Comparison of ENCODE assay signal across 24 cellular contexts in genomic region chr1:194723067-194723466, GRCh38.
"Had no signal": no experiment of that assay in that cellular context is flagged by ENCODE, and none has a peak within 500 bp of the region (broad histone marks: within the 10 kb centered on the region; RNA-seq: fewer than 3 reads in every experiment).

No MANE protein-coding gene starts in this region.

- H3K79me2 ChIP-seq: hepatocyte had no signal

- H3K36me3 ChIP-seq: ascending aorta, left ventricle myocardium inferior, neutrophil, ovary, prostate gland, thoracic aorta, upper lobe of left lung, WERI-Rb-1 had no signal

- H3K4me2 ChIP-seq: hepatocyte had no signal

- H3K4me1 Mint-ChIP-seq: activated T-helper 17 cell treated with anti-CD3 and anti-CD28 coated beads, Interleukin-2, amount 50 U/mL, for 72 hours; immature natural killer cell; mesothelial cell of epicardium; stimulated activated naive B cell treated with anti-CD40 and anti-IgM and Interleukin-4, amounts not matched to agents 10 μg/mL and 1 μg/mL and 100 μg/mL, for 72 hours had no signal

- H3K27me3 ChIP-seq: ascending aorta, hepatocyte, neutrophil, ovary, upper lobe of left lung had no signal

- H3K9me3 Mint-ChIP-seq: activated naive CD4-positive, alpha-beta T cell treated with anti-CD3 and anti-CD28 coated beads, Interleukin-2, amount 50 U/mL, for 72 hours; activated T-cell treated with anti-CD3 and anti-CD28 coated beads, Interleukin-2, amount 50 U/mL, for 24 hours; activated T-helper 17 cell treated with anti-CD3 and anti-CD28 coated beads, Interleukin-2, amount 50 U/mL, for 72 hours; stimulated activated naive B cell treated with anti-CD40 and anti-IgM and Interleukin-4, amounts not matched to agents 10 μg/mL and 1 μg/mL and 100 μg/mL, for 72 hours had no signal

- H2AFZ ChIP-seq: hepatocyte had no signal

- H3K4me1 ChIP-seq: ascending aorta, left ventricle myocardium inferior, prostate gland, upper lobe of left lung had no signal

- ATAC-seq: activated naive CD4-positive, alpha-beta T cell treated with anti-CD3 and anti-CD28 coated beads, Interleukin-2, amount 50 U/mL, for 72 hours; activated T-helper 17 cell treated with anti-CD3 and anti-CD28 coated beads, Interleukin-2, amount 50 U/mL, for 72 hours; natural killer cell treated with Interleukin-12 subunit alpha and Interleukin-12 subunit beta and Interleukin-15 and Interleukin-18, amount 100 ng/mL, for 72 hours; stimulated activated naive B cell treated with anti-CD40 and anti-IgM and Interleukin-4, amounts not matched to agents 10 μg/mL and 1 μg/mL and 100 μg/mL, for 72 hours had no signal

- H3K27ac ChIP-seq: ascending aorta, coronary artery, epithelial cell of prostate, hepatocyte, left ventricle myocardium inferior, neutrophil, ovary, prostate gland, thoracic aorta, upper lobe of left lung, WERI-Rb-1 had no signal

- H3K36me3 Mint-ChIP-seq: activated naive CD4-positive, alpha-beta T cell treated with anti-CD3 and anti-CD28 coated beads, Interleukin-2, amount 50 U/mL, for 72 hours; immature natural killer cell; mesothelial cell of epicardium; natural killer cell treated with Interleukin-12 subunit alpha and Interleukin-12 subunit beta and Interleukin-15 and Interleukin-18, amount 100 ng/mL, for 72 hours; stimulated activated naive B cell treated with anti-CD40 and anti-IgM and Interleukin-4, amounts not matched to agents 10 μg/mL and 1 μg/mL and 100 μg/mL, for 72 hours had no signal

- DNase-seq: activated CD4-positive, alpha-beta T cell treated with anti-CD3 and anti-CD28 coated beads for 1 hour; activated CD8-positive, alpha-beta memory T cell treated with anti-CD3 and anti-CD28 coated beads, Interleukin-2, amount 50 U/mL, for 4 hours; activated T-cell treated with anti-CD3 and anti-CD28 coated beads, Interleukin-2, amount 50 U/mL, for 24 hours; cerebellar nuclear complex; glutamatergic neuron; immature natural killer cell; left ventricle myocardium inferior; ovary; stimulated activated CD4-positive, alpha-beta T cell treated with anti-CD3 and anti-CD28 coated beads, Interleukin-2, amount 100 ng/mL, for 48 hours; stimulated activated CD8-positive, alpha-beta memory T cell treated with anti-CD3 and anti-CD28 coated beads, Interleukin-4, amount 100 ng/mL, for 48 hours; stimulated activated naive B cell treated with anti-CD40 and anti-IgM and Interleukin-4, amounts not matched to agents 10 μg/mL and 1 μg/mL and 100 μg/mL, for 72 hours; upper lobe of left lung; WERI-Rb-1 had no signal

- H3K27me3 Mint-ChIP-seq: natural killer cell treated with Interleukin-12 subunit alpha and Interleukin-12 subunit beta and Interleukin-15 and Interleukin-18, amount 100 ng/mL, for 72 hours; stimulated activated naive B cell treated with anti-CD40 and anti-IgM and Interleukin-4, amounts not matched to agents 10 μg/mL and 1 μg/mL and 100 μg/mL, for 72 hours had no signal

- H3K4me3 ChIP-seq: ascending aorta, coronary artery, hepatocyte, left ventricle myocardium inferior, ovary, prostate gland, thoracic aorta, upper lobe of left lung had no signal

- H3K4me3 Mint-ChIP-seq: activated T-cell treated with anti-CD3 and anti-CD28 coated beads, Interleukin-2, amount 50 U/mL, for 24 hours; activated T-helper 17 cell treated with anti-CD3 and anti-CD28 coated beads, Interleukin-2, amount 50 U/mL, for 72 hours; immature natural killer cell; mesothelial cell of epicardium; natural killer cell treated with Interleukin-12 subunit alpha and Interleukin-12 subunit beta and Interleukin-15 and Interleukin-18, amount 100 ng/mL, for 72 hours; stimulated activated naive B cell treated with anti-CD40 and anti-IgM and Interleukin-4, amounts not matched to agents 10 μg/mL and 1 μg/mL and 100 μg/mL, for 72 hours had no signal

- H3K9me3 ChIP-seq: ascending aorta, neutrophil, ovary, prostate gland, thoracic aorta, upper lobe of left lung had no signal

- H3K27ac Mint-ChIP-seq: activated naive CD4-positive, alpha-beta T cell treated with anti-CD3 and anti-CD28 coated beads, Interleukin-2, amount 50 U/mL, for 72 hours; activated T-cell treated with anti-CD3 and anti-CD28 coated beads, Interleukin-2, amount 50 U/mL, for 24 hours; activated T-helper 17 cell treated with anti-CD3 and anti-CD28 coated beads, Interleukin-2, amount 50 U/mL, for 72 hours; immature natural killer cell; mesothelial cell of epicardium; natural killer cell treated with Interleukin-12 subunit alpha and Interleukin-12 subunit beta and Interleukin-15 and Interleukin-18, amount 100 ng/mL, for 72 hours; stimulated activated naive B cell treated with anti-CD40 and anti-IgM and Interleukin-4, amounts not matched to agents 10 μg/mL and 1 μg/mL and 100 μg/mL, for 72 hours had no signal
